9 cellular contexts compared by ENCODE assay signal in the genomic region with DNA sequence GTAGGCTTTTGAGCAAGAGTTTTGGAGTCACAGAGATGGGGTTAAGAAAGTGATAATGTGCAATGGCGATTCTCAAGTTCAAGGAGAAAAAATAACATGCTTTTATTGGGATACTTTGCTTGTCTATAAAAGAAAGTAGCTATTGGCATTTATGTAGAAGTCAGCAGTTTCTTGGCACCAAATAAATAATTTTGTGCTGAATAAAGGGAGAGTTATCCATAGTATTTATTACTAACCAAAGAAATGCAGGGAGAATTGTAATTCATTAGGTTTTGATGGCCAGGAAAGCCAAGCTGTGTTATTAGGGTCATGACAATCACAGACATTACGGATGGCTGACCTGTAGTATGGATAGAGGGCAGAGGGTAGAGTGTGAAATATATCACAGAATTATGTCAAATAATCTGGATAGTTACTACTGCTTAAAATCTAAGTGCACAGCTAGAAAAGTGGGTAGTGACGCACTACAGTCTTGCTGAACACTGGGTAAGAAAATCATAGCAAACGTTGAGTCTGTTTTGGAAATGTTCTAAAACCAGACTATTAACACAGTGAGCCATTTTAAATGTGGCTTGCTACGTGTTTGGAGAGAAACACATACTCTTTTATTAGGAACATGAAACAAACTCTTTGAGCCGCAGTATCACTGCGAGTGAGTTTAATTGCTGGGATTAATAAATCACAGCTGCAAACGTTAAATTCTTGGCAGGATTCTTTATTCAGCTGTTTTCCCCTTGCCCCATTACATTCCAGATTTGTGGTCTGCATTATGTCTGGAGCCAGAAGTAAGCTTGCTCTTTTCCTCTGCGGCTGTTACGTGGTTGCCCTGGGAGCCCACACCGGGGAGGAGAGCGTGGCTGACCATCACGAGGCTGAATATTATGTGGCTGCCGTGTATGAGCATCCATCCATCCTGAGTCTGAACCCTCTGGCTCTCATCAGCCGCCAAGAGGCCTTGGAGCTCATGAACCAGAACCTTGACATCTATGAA. TPM values are rescaled to one million over a fixed set of nuclear protein-coding genes. Genes with fewer than 3 reads are reported as not detected.
A peak's percentile ranks its signal among the peaks of the same experiment; 100 is the strongest.
DNase-seq lines count a peak whose midpoint lies in the region; ATAC-seq and TF ChIP-seq lines count a peak whose summit lies in the region.
"Had no signal": no experiment of that assay in that cellular context is flagged by ENCODE, and none has a peak within 500 bp of the region (broad histone marks: within the 10 kb centered on the region; RNA-seq: fewer than 3 reads in every experiment).

No MANE protein-coding gene starts in this region.

- no peaks in the 10 kb centered on the region for H3K36me3 ChIP-seq in body of pancreas (replicated peaks in 1 of 2; ENCODE audit: insufficient read depth in 1 of 2, low read depth in 2 of 2)
- no peaks in the 10 kb centered on the region for H3K36me3 ChIP-seq in left lung

- DNase-seq in HCEC 1CT, result peak; percentile 9
- DNase-seq in body of pancreas, result peak in 1 of 4 donors; percentile 27
- DNase-seq in left lung, result peak in 1 of 2 donors; percentile 46
- DNase-seq in substantia nigra (lab: John Stamatoyannopoulos, UW), result peak in 8 of 49 donors; percentile 23 to 45 (median 31)
- no peak for DNase-seq in activated CD4-positive, alpha-beta T cell treated with anti-CD3 and anti-CD28 coated beads, Interleukin-2, amount 50 U/mL, for 48 hours
- DNase-seq: NCI-H1694 treated with DMSO at 0.1 percent for 48 hours had no signal

- H3K4me3 ChIP-seq in body of pancreas (no peak overlapping the region), left lung (no peak overlapping the region)

- ATAC-seq in body of pancreas (peak; percentile 19), left lung (peak; percentile 58), GM18909 (IDR thresholded peaks at IDR 0.05; ENCODE audit: poor library complexity, unreplicated experiment) (no peak), HG02852 (IDR thresholded peaks at IDR 0.05; ENCODE audit: unreplicated experiment) (no peak)
- ATAC-seq: WTC11 had no signal

- H3K9me3 ChIP-seq in body of pancreas, result no peaks in the 10 kb centered on the region
- H3K9me3 ChIP-seq in left lung, result no peaks in the 10 kb centered on the region

- intact Hi-C loops in body of pancreas (cut with DNase I) (no loop called here), left lung (cut with DNase I) (loop anchor here in 1 of 2 donors (5.0 kb wide), 1 partner anchor 162 kb away; a partner anchor contains a TSS)

- WGBS in body of pancreas, 2 donors, result 68 to 69% methylated on average over 10 to 15 of the region's 15 CpGs

- TF ChIP-seq CTCF in body of pancreas (IDR thresholded peaks at IDR 0.05), result no peak
- TF ChIP-seq CTCF in left lung (IDR thresholded peaks at IDR 0.05), result no peak

- H3K27me3 ChIP-seq in body of pancreas (no peaks in the 10 kb centered on the region), left lung (no peaks in the 10 kb centered on the region)

- H3K27ac ChIP-seq in body of pancreas, result peak overlapping the region in 2 of 4 donors; percentile 6 to 35
- peak overlapping the region; percentile 47 to 75 for H3K27ac ChIP-seq in left lung
- peak overlapping the region; percentile 84 for H3K27ac ChIP-seq in substantia nigra (ENCODE audit: low read depth, low read length, poor library complexity, severe bottlenecking)

- H3K4me1 ChIP-seq in body of pancreas (peaks cover 32% of the 10 kb centered on the region), left lung (peaks cover 14 to 41% of the 10 kb centered on the region in 2 donors)

- no peak for TF ChIP-seq POLR2A in body of pancreas (IDR thresholded peaks at IDR 0.05)

RNA-seq across cellular contexts. Expression of a gene that starts 33.4 kb away (rescaled TPM):
- total RNA-seq in body of pancreas (10 to 100 TPM in 1 of 2 donors, 1 to 10 TPM in 1; 8.2 to 24.4 TPM), left lung (10 to 100 TPM; 16.3 to 21.2 TPM)

RNA-seq across cellular contexts. Expression of a gene that starts 33.6 kb away (rescaled TPM):
- total RNA-seq in body of pancreas (10 to 100 TPM; 12.5 to 19.5 TPM), left lung (10 to 100 TPM; 15.5 to 15.6 TPM)

Comparison
In these comparisons a context has a peak if more than half of its experiments do, and no peak if none do; other contexts are left out.
1. ATAC-seq: peak in body of pancreas (single experiment) and left lung (single experiment); none in GM18909 (single experiment) and HG02852 (single experiment).